15 cellular contexts compared by ENCODE assay signal in the genomic region with DNA sequence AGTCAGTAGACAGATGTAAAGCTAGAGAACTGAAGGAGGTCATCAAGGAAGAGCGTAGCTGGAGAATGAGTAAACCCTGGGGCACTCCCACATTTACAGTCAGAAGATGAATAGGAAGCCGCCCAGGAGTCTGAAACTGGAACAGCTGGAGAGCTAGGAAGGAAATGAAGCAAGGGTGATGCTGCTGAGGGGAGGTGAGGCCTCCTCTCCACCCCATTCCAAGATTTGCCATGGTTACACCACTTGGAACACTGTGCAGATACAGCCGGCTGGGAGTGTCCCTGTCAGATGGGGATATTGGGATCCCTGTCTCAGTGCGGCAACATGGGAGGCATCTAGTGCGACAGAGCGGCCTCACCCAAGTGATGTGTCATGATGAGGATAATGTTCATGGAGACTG. TPM values are rescaled to one million over a fixed set of nuclear protein-coding genes. Genes with fewer than 3 reads are reported as not detected.
DNase-seq lines count a peak whose midpoint lies in the region; ATAC-seq, FAIRE-seq and TF ChIP-seq lines count a peak whose summit lies in the region.
"Had no signal": no experiment of that assay in that cellular context is flagged by ENCODE, and none has a peak within 500 bp of the region (broad histone marks: within the 10 kb centered on the region; RNA-seq: fewer than 3 reads in every experiment).

No MANE protein-coding gene starts in this region.

- H3K27ac Mint-ChIP-seq in MCF 10A (ENCODE audit: low read depth, unreplicated experiment): no peak overlapping the region
- H3K27ac Mint-ChIP-seq in type B pancreatic cell: peak overlapping the region; percentile 52
- no peak overlapping the region for H3K27ac Mint-ChIP-seq in stimulated activated memory B cell treated with anti-CD40 and anti-IgM and Interleukin-4, amounts not matched to agents 10 μg/mL and 1 μg/mL and 100 μg/mL, for 72 hours
- H3K27ac Mint-ChIP-seq: activated naive CD8-positive, alpha-beta T cell treated with anti-CD3 and anti-CD28 coated beads for 36 hours had no signal

- H3K27me3 ChIP-seq in breast epithelium: no peaks in the 10 kb centered on the region
- no peaks in the 10 kb centered on the region for H3K27me3 ChIP-seq in bronchial epithelial cell (ENCODE audit: control insufficient read depth, insufficient read depth, low read length)

- H3K4me1 ChIP-seq in breast epithelium: peaks cover 8 to 16% of the 10 kb centered on the region in 2 donors

- H3K36me3 ChIP-seq in breast epithelium: no peaks in the 10 kb centered on the region
- H3K36me3 ChIP-seq in bronchial epithelial cell (ENCODE audit: control insufficient read depth, insufficient read depth, low read length): no peaks in the 10 kb centered on the region
- H3K36me3 ChIP-seq: thoracic aorta, WERI-Rb-1 had no signal

- no peak for TF ChIP-seq CTCF in MCF 10A (IDR thresholded peaks at IDR 0.05; ENCODE audit: unreplicated experiment)
- TF ChIP-seq CTCF in breast epithelium (IDR thresholded peaks at IDR 0.05): no peak
- no peak for TF ChIP-seq CTCF in bronchial epithelial cell (IDR thresholded peaks at IDR 0.05; ENCODE audit: insufficient read depth, low read length, severe bottlenecking)
- TF ChIP-seq CTCF in type B pancreatic cell (conservative IDR thresholded peaks at IDR 0.05): no peak

- H3K4me1 Mint-ChIP-seq in MCF 10A (ENCODE audit: insufficient read depth, unreplicated experiment): peaks cover 20% of the 10 kb centered on the region
- peaks cover 24% of the 10 kb centered on the region for H3K4me1 Mint-ChIP-seq in type B pancreatic cell (ENCODE audit: unreplicated experiment)
- peaks cover 81% of the 10 kb centered on the region for H3K4me1 Mint-ChIP-seq in stimulated activated memory B cell treated with anti-CD40 and anti-IgM and Interleukin-4, amounts not matched to agents 10 μg/mL and 1 μg/mL and 100 μg/mL, for 72 hours

- POLR2A ChIA-PET in MCF 10A (lab: Yijun Ruan, JAX): no interaction called here

- H3K9me3 Mint-ChIP-seq in MCF 10A (ENCODE audit: unreplicated experiment) (no peaks in the 10 kb centered on the region), type B pancreatic cell (no peaks in the 10 kb centered on the region)
- no peaks in the 10 kb centered on the region for H3K9me3 Mint-ChIP-seq in stimulated activated memory B cell treated with anti-CD40 and anti-IgM and Interleukin-4, amounts not matched to agents 10 μg/mL and 1 μg/mL and 100 μg/mL, for 72 hours
- H3K9me3 Mint-ChIP-seq: activated naive CD8-positive, alpha-beta T cell treated with anti-CD3 and anti-CD28 coated beads for 36 hours had no signal

- no peak for TF ChIP-seq POLR2A in breast epithelium (IDR thresholded peaks at IDR 0.05)

- H3K4me3 ChIP-seq in breast epithelium (no peak overlapping the region), bronchial epithelial cell (ENCODE audit: low read depth, low read length) (no peak overlapping the region)
- H3K4me3 ChIP-seq: thoracic aorta had no signal

- no peak for ATAC-seq in HG02678 (IDR thresholded peaks at IDR 0.05; ENCODE audit: unreplicated experiment)
- ATAC-seq in stimulated activated memory B cell treated with anti-CD40 and anti-IgM and Interleukin-4, amounts not matched to agents 10 μg/mL and 1 μg/mL and 100 μg/mL, for 72 hours: no peak

- H3K27me3 Mint-ChIP-seq in MCF 10A (ENCODE audit: insufficient read depth, unreplicated experiment) (no peaks in the 10 kb centered on the region), type B pancreatic cell (no peaks in the 10 kb centered on the region)
- H3K27me3 Mint-ChIP-seq in stimulated activated memory B cell treated with anti-CD40 and anti-IgM and Interleukin-4, amounts not matched to agents 10 μg/mL and 1 μg/mL and 100 μg/mL, for 72 hours: no peaks in the 10 kb centered on the region
- H3K27me3 Mint-ChIP-seq: activated naive CD8-positive, alpha-beta T cell treated with anti-CD3 and anti-CD28 coated beads for 36 hours had no signal

- FAIRE-seq in bronchial epithelial cell (lab: Jason Lieb, UNC): no peak

- H3K4me3 Mint-ChIP-seq in MCF 10A (ENCODE audit: unreplicated experiment) (no peak overlapping the region), type B pancreatic cell (no peak overlapping the region)
- H3K4me3 Mint-ChIP-seq in stimulated activated memory B cell treated with anti-CD40 and anti-IgM and Interleukin-4, amounts not matched to agents 10 μg/mL and 1 μg/mL and 100 μg/mL, for 72 hours: no peak overlapping the region
- H3K4me3 Mint-ChIP-seq: activated naive CD8-positive, alpha-beta T cell treated with anti-CD3 and anti-CD28 coated beads for 36 hours had no signal

- intact Hi-C loops in MCF 10A (cut with micrococcal nuclease): no loop called here
- intact Hi-C loops in breast epithelium (cut with DNase I; ENCODE audit: low total_unique reads): no loop called here

- H3K27ac ChIP-seq in breast epithelium: no peak overlapping the region
- H3K27ac ChIP-seq: 22Rv1, thoracic aorta, WERI-Rb-1 had no signal

- DNase-seq in MCF 10A (ENCODE audit: unreplicated experiment) (peak; percentile 40), breast epithelium (ENCODE audit: low spot score in 2 of 2) (no peak), bronchial epithelial cell (ENCODE audit: low read depth) (peak; percentile 56), hepatic stellate cell (ENCODE audit: low spot score) (peak; percentile 54), type B pancreatic cell (ENCODE audit: extremely low spot score, unreplicated experiment) (no peak), MV-4-11 (lab: John Stamatoyannopoulos, UW) (no peak)
- DNase-seq: activated naive CD8-positive, alpha-beta T cell treated with anti-CD3 and anti-CD28 coated beads for 36 hours; effector CD8-positive, alpha-beta T cell; NCI-H1417; NCI-H774; WERI-Rb-1 had no signal

- no peaks in the 10 kb centered on the region for H3K36me3 Mint-ChIP-seq in MCF 10A (ENCODE audit: insufficient read depth, unreplicated experiment)
- peaks cover 4% of the 10 kb centered on the region for H3K36me3 Mint-ChIP-seq in type B pancreatic cell
- peaks cover 7% of the 10 kb centered on the region for H3K36me3 Mint-ChIP-seq in stimulated activated memory B cell treated with anti-CD40 and anti-IgM and Interleukin-4, amounts not matched to agents 10 μg/mL and 1 μg/mL and 100 μg/mL, for 72 hours

- no peaks in the 10 kb centered on the region for H3K9me3 ChIP-seq in breast epithelium
- H3K9me3 ChIP-seq: thoracic aorta had no signal

- CTCF ChIA-PET in MCF 10A (lab: Yijun Ruan, JAX): interaction anchor here (0.8 to 2.2 kb wide), 3 partner anchors 25 to 62 kb away, joined by 3 to 4 read pairs (median 3); no protein-coding TSS in a partner anchor

- BruUV-seq in MCF 10A (replicated peaks; lab: Mats Ljungman, UMichigan): no TSS peak

RNA-seq across cellular contexts. Expression of gene GPI, which starts 51.8 kb away (rescaled TPM):
- total RNA-seq in MCF 10A (2022): 139 and 201 TPM in 2 replicates
- total RNA-seq in breast epithelium: 100 to 1,000 TPM in 2 of 3 donors, 10 to 100 TPM in 1; 97.9 to 130 (median 113) TPM
- 125 and 130 TPM in 2 replicates for total RNA-seq in bronchial epithelial cell
- 241 and 297 TPM in 2 replicates for total RNA-seq in type B pancreatic cell (ENCODE audit: low replicate concordance)

RNA-seq across cellular contexts. Expression of gene GARRE1, which starts 58.8 kb away (rescaled TPM):
- 12.8 and 19.1 TPM in 2 replicates for total RNA-seq in MCF 10A (2022)
- total RNA-seq in breast epithelium: 10 to 100 TPM; 21.0 to 43.9 (median 25.2) TPM
- total RNA-seq in bronchial epithelial cell: 6.1 and 7.7 TPM in 2 replicates
- total RNA-seq in type B pancreatic cell (ENCODE audit: low replicate concordance): 22.5 and 22.8 TPM in 2 replicates

Comparison
In these comparisons a context has a peak if more than half of its experiments do, and no peak if none do; other contexts are left out.
1. DNase-seq: peak in MCF 10A (single experiment), bronchial epithelial cell (single experiment) and hepatic stellate cell (single experiment); none in breast epithelium (0 of 2), type B pancreatic cell (single experiment) and MV-4-11 (single experiment).